In the genomic region with DNA sequence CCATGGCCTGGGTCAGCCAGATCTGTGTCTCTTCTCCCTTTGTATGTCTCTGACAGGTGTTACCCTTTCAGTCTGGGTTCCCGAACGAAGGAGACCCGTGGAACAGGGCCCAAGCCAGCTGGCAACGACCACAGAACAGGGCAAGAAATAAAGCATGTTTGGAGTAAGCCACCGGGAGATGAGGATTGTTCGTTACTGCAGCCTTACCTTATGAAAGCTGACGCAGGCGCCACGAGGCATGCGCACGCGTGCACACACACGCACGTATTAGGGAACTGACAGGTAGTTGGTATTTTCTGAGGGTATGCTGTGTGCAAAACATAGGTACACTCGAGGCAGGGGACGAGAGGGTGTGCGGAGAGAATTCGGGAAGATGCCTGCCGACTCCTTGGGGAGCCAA, we compare ENCODE assay signal across 26 cellular contexts. TPM values are rescaled to one million over a fixed set of nuclear protein-coding genes. Genes with fewer than 3 reads are reported as not detected.
"Had no signal": no experiment of that assay in that cellular context is flagged by ENCODE, and none has a peak within 500 bp of the region (broad histone marks: within the 10 kb centered on the region; RNA-seq: fewer than 3 reads in every experiment).

No MANE protein-coding gene starts in this region.

- H3K36me3 ChIP-seq: left ventricle myocardium inferior, neural progenitor cell, ovary, tibial nerve, vagina had no signal

- H3K27me3 ChIP-seq: ovary, vagina had no signal

- H3K4me2 ChIP-seq: hepatocyte, neural progenitor cell, smooth muscle cell had no signal

- H3K27ac ChIP-seq: hepatocyte, left ventricle myocardium inferior, neural progenitor cell, ovary, tibial nerve, vagina had no signal

- H3K9me3 Mint-ChIP-seq: memory B cell; natural killer cell; nephron progenitor cell; stimulated activated memory B cell treated with anti-CD40 and anti-IgM and Interleukin-4, amounts not matched to agents 10 μg/mL and 1 μg/mL and 100 μg/mL, for 72 hours; stimulated activated naive CD8-positive, alpha-beta T cell treated with anti-CD3 and anti-CD28 coated beads, Interleukin-15, amount 100 ng/mL, for 72 hours; type B pancreatic cell had no signal

- H3K4me1 ChIP-seq: left ventricle myocardium inferior, vagina had no signal

- H3K4me3 Mint-ChIP-seq: memory B cell; naive B cell; natural killer cell; nephron progenitor cell; neural progenitor cell; stimulated activated memory B cell treated with anti-CD40 and anti-IgM and Interleukin-4, amounts not matched to agents 10 μg/mL and 1 μg/mL and 100 μg/mL, for 72 hours; stimulated activated naive CD8-positive, alpha-beta T cell treated with anti-CD3 and anti-CD28 coated beads, Interleukin-15, amount 100 ng/mL, for 72 hours; type B pancreatic cell had no signal

- H3K4me3 ChIP-seq: hepatocyte, left ventricle myocardium inferior, neural progenitor cell, ovary, smooth muscle cell, tibial nerve, vagina had no signal

- ATAC-seq: natural killer cell; right cardiac atrium; stimulated activated memory B cell treated with anti-CD40 and anti-IgM and Interleukin-4, amounts not matched to agents 10 μg/mL and 1 μg/mL and 100 μg/mL, for 72 hours; stimulated activated naive CD8-positive, alpha-beta T cell treated with anti-CD3 and anti-CD28 coated beads, Interleukin-15, amount 100 ng/mL, for 72 hours had no signal

- H3K36me3 Mint-ChIP-seq: memory B cell; naive B cell; natural killer cell; neural progenitor cell; stimulated activated memory B cell treated with anti-CD40 and anti-IgM and Interleukin-4, amounts not matched to agents 10 μg/mL and 1 μg/mL and 100 μg/mL, for 72 hours; type B pancreatic cell had no signal

- H3K9ac ChIP-seq: neural progenitor cell had no signal

- H2AFZ ChIP-seq: hepatocyte, neural progenitor cell had no signal

- H3K9me3 ChIP-seq: left ventricle myocardium inferior, ovary, tibial nerve, vagina had no signal

- H3K27ac Mint-ChIP-seq: memory B cell; naive B cell; natural killer cell; nephron progenitor cell; progenitor cell of endocrine pancreas; stimulated activated memory B cell treated with anti-CD40 and anti-IgM and Interleukin-4, amounts not matched to agents 10 μg/mL and 1 μg/mL and 100 μg/mL, for 72 hours; stimulated activated naive CD8-positive, alpha-beta T cell treated with anti-CD3 and anti-CD28 coated beads, Interleukin-15, amount 100 ng/mL, for 72 hours; type B pancreatic cell had no signal

- H3K79me2 ChIP-seq: hepatocyte had no signal

- H3K4me1 Mint-ChIP-seq: memory B cell; naive B cell; natural killer cell; neural progenitor cell; stimulated activated memory B cell treated with anti-CD40 and anti-IgM and Interleukin-4, amounts not matched to agents 10 μg/mL and 1 μg/mL and 100 μg/mL, for 72 hours; stimulated activated naive CD8-positive, alpha-beta T cell treated with anti-CD3 and anti-CD28 coated beads, Interleukin-15, amount 100 ng/mL, for 72 hours had no signal

- DNase-seq: islet precursor cell; left ventricle myocardium inferior; naive B cell; natural killer cell; nephron progenitor cell; ovary; retina; right cardiac atrium; stimulated activated CD4-positive, alpha-beta T cell treated with anti-CD3 and anti-CD28 coated beads, Interleukin-1b, Interleukin-23, amount 100 ng/mL, for 48 hours; stimulated activated CD4-positive, alpha-beta T cell treated with anti-CD3 and anti-CD28 coated beads, Interleukin-2, amount 100 ng/mL, for 48 hours; stimulated activated CD4-positive, alpha-beta T cell treated with anti-CD3 and anti-CD28 coated beads, Interleukin-4, amount 100 ng/mL, for 4 hours; stimulated activated CD8-positive, alpha-beta memory T cell treated with anti-CD3 and anti-CD28 coated beads, Interleukin-4, amount 100 ng/mL, for 48 hours; stimulated activated naive CD4-positive, alpha-beta T cell treated with Interleukin-2 at 50 U/mL for 16 hours; stimulated activated naive CD8-positive, alpha-beta T cell treated with anti-CD3 and anti-CD28 coated beads, Interleukin-15, amount 100 ng/mL, for 72 hours; substantia nigra had no signal

RNA-seq across cellular contexts. Expression of a gene that starts 46.4 kb away (rescaled TPM):
- total RNA-seq: left ventricle myocardium inferior, lung microvascular endothelial cell, natural killer cell, skeletal muscle tissue, vagina had no signal
